In genomic region chr1:211636591-211637029, GRCh38 we compare ENCODE assay signal across 9 cellular contexts. TPM values are rescaled to one million over a fixed set of nuclear protein-coding genes. Genes with fewer than 3 reads are reported as not detected.
A peak's percentile ranks its signal among the peaks of the same experiment; 100 is the strongest.
DNase-seq lines count a peak whose midpoint lies in the region; ATAC-seq, FAIRE-seq and TF ChIP-seq lines count a peak whose summit lies in the region.
"Not testable (repeated sequence)": the region's sequence is repeated elsewhere in the genome, so short reads cannot be mapped to it uniquely, and the experiment has no call there.
"Had no signal": no experiment of that assay in that cellular context is flagged by ENCODE, and none has a peak within 500 bp of the region (broad histone marks: within the 10 kb centered on the region; RNA-seq: fewer than 3 reads in every experiment).

No MANE protein-coding gene starts in this region.

- H3K4me1 ChIP-seq in ACC112 (ENCODE audit: control insufficient read depth, insufficient read depth, low read length, unreplicated experiment) (peaks cover 57% of the 10 kb centered on the region), fibroblast of lung (ENCODE audit: control insufficient read depth, extremely low read depth, insufficient read depth, low read length) (peaks cover 18% of the 10 kb centered on the region)

- H3K4me3 ChIP-seq in ACC112 (ENCODE audit: low read depth, low read length); fibroblast of lung (replicated peaks in 1 of 4; ENCODE audit: control extremely low read depth in 1 of 4, insufficient read depth in 1 of 4, low read depth in 3 of 4, low read length in 4 of 4): not testable (repeated sequence)

- not testable (repeated sequence) for H3K9ac ChIP-seq in fibroblast of lung (ENCODE audit: insufficient read depth, low read length)

- peak; percentile 97 for ATAC-seq in left colon

- H3K36me3 ChIP-seq in ACC112 (ENCODE audit: insufficient read depth, low read length); fibroblast of lung (ENCODE audit: control insufficient read depth, insufficient read depth, low read length): not testable (repeated sequence)

- H3K27ac ChIP-seq in ACC112 (ENCODE audit: low read depth, low read length), result peak overlapping the region; percentile 82
- H3K27ac ChIP-seq in fibroblast of lung (ENCODE audit: insufficient read depth, low read length), result not testable (repeated sequence)

- peak; percentile 98 for FAIRE-seq in RCC 7860 (lab: Jason Lieb, UNC)

- not testable (repeated sequence) for H3K79me2 ChIP-seq in ACC112 (ENCODE audit: control insufficient read depth, insufficient read depth, low read length, unreplicated experiment); fibroblast of lung (ENCODE audit: control insufficient read depth, insufficient read depth, low read length)

- H3K4me2 ChIP-seq in fibroblast of lung (ENCODE audit: extremely low read depth, insufficient read depth, low read length), result not testable (repeated sequence)

- not testable (repeated sequence) for H4K20me1 ChIP-seq in fibroblast of lung (ENCODE audit: control insufficient read depth, extremely low read depth, insufficient read depth, low read length)

- intact Hi-C loops in left colon (cut with DNase I, micrococcal nuclease); posterior vena cava (cut with DNase I): not testable (repeated sequence)

- not testable (repeated sequence) for TF ChIP-seq CTCF in fibroblast of lung (conservative IDR thresholded peaks at IDR 0.05 in 1 of 2, IDR thresholded peaks at IDR 0.05 in 1 of 2; ENCODE audit: low read depth in 1 of 2, low read length in 2 of 2)

- H2AFZ ChIP-seq in ACC112 (ENCODE audit: low read length, unreplicated experiment); fibroblast of lung (ENCODE audit: low read length): not testable (repeated sequence)

- DNase-seq in ELF-1 (ENCODE audit: low read depth, low spot score), result peak; percentile 82
- DNase-seq in HT-29 (ENCODE audit: low spot score), result peak; percentile 73
- peak; percentile 98 for DNase-seq in RCC 7860 (ENCODE audit: low spot score)
- peak; percentile 53 for DNase-seq in astrocyte of the hippocampus (ENCODE audit: low read depth, low spot score)
- DNase-seq in fibroblast of lung (ENCODE audit: low read depth in 2 of 2), result peak; percentile 72 to 86
- DNase-seq in left colon, result peak; percentile 56 to 68
- DNase-seq in posterior vena cava (ENCODE audit: low spot score), result peak; percentile 59

- H3K27me3 ChIP-seq in ACC112 (ENCODE audit: insufficient read depth, low read length); fibroblast of lung (ENCODE audit: control insufficient read depth, insufficient read depth, low read length): not testable (repeated sequence)

- H3K9me3 ChIP-seq in fibroblast of lung (ENCODE audit: control insufficient read depth, insufficient read depth, low read depth, low read length), result not testable (repeated sequence)

RNA-seq across cellular contexts. Expression of gene NEK2, which starts 38.8 kb away (rescaled TPM):
- total RNA-seq in HT-29 (2014; rRNA removed; shearing (Covaris generic)), result 30.5 and 36.4 TPM in 2 replicates
- total RNA-seq in fibroblast of lung, result 0.26 and 12.7 TPM in 2 replicates
- 6.8 and 22.5 TPM in 2 replicates for polyA plus RNA-seq in fibroblast of lung
- polyA plus RNA-seq in fibroblast of lung (2012), result 3.4 and 15.5 TPM in 2 replicates
- polyA minus RNA-seq in fibroblast of lung (ENCODE audit: low replicate concordance), result 0.47 and 1.6 TPM in 2 replicates
- total RNA-seq in left colon, result 1 to 10 TPM; 2.0 to 6.6 TPM
- not detected for total RNA-seq in posterior vena cava
- polyA plus RNA-seq: CD14-positive monocyte had no signal

RNA-seq across cellular contexts. Expression of gene SLC30A1, which starts 57.6 kb away (rescaled TPM):
- 8.1 and 8.6 TPM in 2 replicates for total RNA-seq in HT-29 (2014; rRNA removed; shearing (Covaris generic))
- total RNA-seq in fibroblast of lung (38.8 and 45.2 TPM in 2 replicates), left colon (10 to 100 TPM; 16.6 to 33.1 TPM), posterior vena cava (10 to 100 TPM; 20.7 to 25.8 TPM)
- 13.6 and 16.2 TPM in 2 replicates for polyA plus RNA-seq in fibroblast of lung
- 17.4 and 19.3 TPM in 2 replicates for polyA plus RNA-seq in fibroblast of lung (2012)
- polyA minus RNA-seq in fibroblast of lung (ENCODE audit: low replicate concordance), result 4.0 and 5.1 TPM in 2 replicates
